ENCODE assay signal across 8 cellular contexts in the genomic region with DNA sequence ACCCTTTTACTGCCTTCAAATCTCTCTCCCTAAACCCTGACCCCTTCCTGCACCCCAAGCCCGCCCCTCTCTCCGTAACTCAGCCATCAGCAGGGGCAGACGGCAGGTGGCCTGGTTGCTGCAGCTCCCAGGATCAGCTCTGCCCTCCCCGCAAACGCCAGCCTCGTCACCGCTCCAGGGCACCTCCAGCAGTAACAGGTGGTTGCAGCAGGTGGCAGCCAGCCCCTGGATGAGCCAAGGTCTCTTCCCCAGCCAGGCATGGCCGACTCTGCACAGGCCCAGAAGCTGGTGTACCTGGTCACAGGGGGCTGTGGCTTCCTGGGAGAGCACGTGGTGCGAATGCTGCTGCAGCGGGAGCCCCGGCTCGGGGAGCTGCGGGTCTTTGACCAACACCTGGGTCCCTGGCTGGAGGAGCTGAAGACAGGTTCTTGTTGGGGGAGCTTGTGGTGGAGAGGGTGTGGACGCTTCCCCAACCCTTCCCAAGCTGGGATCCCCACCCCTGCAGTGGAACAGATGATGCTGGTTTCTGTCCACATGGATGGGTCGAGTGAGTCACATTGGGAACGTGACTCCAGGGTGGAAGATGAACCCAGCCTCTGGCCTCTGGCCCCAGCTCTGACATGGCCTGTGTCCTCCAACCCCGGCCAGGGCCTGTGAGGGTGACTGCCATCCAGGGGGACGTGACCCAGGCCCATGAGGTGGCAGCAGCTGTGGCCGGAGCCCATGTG. TPM values are rescaled to one million over a fixed set of nuclear protein-coding genes. Genes with fewer than 3 reads are reported as not detected.
DNase-seq lines count a peak whose midpoint lies in the region; ATAC-seq and TF ChIP-seq lines count a peak whose summit lies in the region.

No MANE protein-coding gene starts in this region.

- DNase-seq in M059J (ENCODE audit: low read depth) (peak; percentile 61), stromal cell of bone marrow (ENCODE audit: low read depth) (peak; percentile 54), head of caudate nucleus (no peak), GM20000 (ENCODE audit: low spot score) (no peak)
- no peak for DNase-seq in activated CD8-positive, alpha-beta T cell treated with anti-CD3 and anti-CD28 coated beads for 36 hours

- H3K9ac ChIP-seq in iPS-18a (ENCODE audit: low read length), result no peak overlapping the region

- peak; percentile 23 for ATAC-seq in activated CD8-positive, alpha-beta T cell treated with anti-CD3 and anti-CD28 coated beads for 36 hours
- no peak for ATAC-seq in GM18519 (IDR thresholded peaks at IDR 0.05; ENCODE audit: low FRiP score, unreplicated experiment)

- H3K4me3 Mint-ChIP-seq in activated CD8-positive, alpha-beta T cell treated with anti-CD3 and anti-CD28 coated beads for 36 hours, result no peak overlapping the region

- peaks cover 3% of the 10 kb centered on the region for H3K36me3 Mint-ChIP-seq in activated CD8-positive, alpha-beta T cell treated with anti-CD3 and anti-CD28 coated beads for 36 hours (ENCODE audit: low read depth)

- POLR2A ChIA-PET in activated CD8-positive, alpha-beta T cell treated with anti-CD3 and anti-CD28 coated beads for 36 hours (lab: Charles Lee), result interaction anchor here (0.6 to 1.2 kb wide), 4 partner anchors 9 to 888 kb away, joined by 3 read pairs; a partner anchor contains a TSS

- H3K27me3 ChIP-seq in iPS-18a (ENCODE audit: control insufficient read depth, insufficient read depth, low read length), result no peaks in the 10 kb centered on the region

- H3K36me3 ChIP-seq in iPS-18a (ENCODE audit: control insufficient read depth, low read depth, low read length), result peaks cover 29% of the 10 kb centered on the region

- no peaks in the 10 kb centered on the region for H3K9me3 ChIP-seq in iPS-18a (ENCODE audit: control insufficient read depth, low read depth, low read length)

- H3K27me3 Mint-ChIP-seq in activated CD8-positive, alpha-beta T cell treated with anti-CD3 and anti-CD28 coated beads for 36 hours, result no peaks in the 10 kb centered on the region

- intact Hi-C loops in activated CD8-positive, alpha-beta T cell treated with anti-CD3 and anti-CD28 coated beads for 36 hours (cut with micrococcal nuclease), result no loop called here
- intact Hi-C loops in head of caudate nucleus (cut with DNase I), result loop anchor here (5.0 to 10.0 kb wide), 4 partner anchors 49 to 879 kb away; a partner anchor contains a TSS

- H3K4me3 ChIP-seq in iPS-18a (ENCODE audit: low read length), result peak overlapping the region; percentile 33

- H3K4me1 ChIP-seq in iPS-18a (ENCODE audit: control insufficient read depth, low read depth, low read length), result no peaks in the 10 kb centered on the region

- no peaks in the 10 kb centered on the region for H3K9me3 Mint-ChIP-seq in activated CD8-positive, alpha-beta T cell treated with anti-CD3 and anti-CD28 coated beads for 36 hours

- peak; percentile 53; the same call in 1 of the 2 replicates for TF ChIP-seq CTCF in C4-2B (conservative IDR thresholded peaks at IDR 0.05)
- no peak for TF ChIP-seq CTCF in activated CD8-positive, alpha-beta T cell treated with anti-CD3 and anti-CD28 coated beads for 36 hours (IDR thresholded peaks at IDR 0.05)
- no peak for TF ChIP-seq CTCF in GM20000 (IDR thresholded peaks at IDR 0.05; ENCODE audit: extremely low read depth, missing control alignments)

- CTCF ChIA-PET in activated CD8-positive, alpha-beta T cell treated with anti-CD3 and anti-CD28 coated beads for 36 hours (lab: Charles Lee), result interaction anchor here (0.7 to 3.8 kb wide), 36 partner anchors 8 to 883 kb away, joined by 3 to 23 read pairs (median 4); a partner anchor contains a TSS

- no peaks in the 10 kb centered on the region for H3K4me1 Mint-ChIP-seq in activated CD8-positive, alpha-beta T cell treated with anti-CD3 and anti-CD28 coated beads for 36 hours (ENCODE audit: low read depth)

- H3K27ac Mint-ChIP-seq in activated CD8-positive, alpha-beta T cell treated with anti-CD3 and anti-CD28 coated beads for 36 hours, result no peak overlapping the region

- H3K27ac ChIP-seq in C4-2B (peak overlapping the region; percentile 68), iPS-18a (ENCODE audit: low read length) (no peak overlapping the region)

RNA-seq across cellular contexts. Expression of a gene that starts 0.6 kb away (rescaled TPM):
- total RNA-seq in M059J (2014; rRNA removed; shearing (Covaris generic)), result 7.0 and 8.2 TPM in 2 replicates
- 1 to 10 TPM in 1 of 2 experiments, under 1 TPM in 1; 0.45 to 1.3 TPM for total RNA-seq in activated CD8-positive, alpha-beta T cell treated with anti-CD3 and anti-CD28 coated beads for 36 hours

RNA-seq across cellular contexts. Expression of a gene that starts 24.9 kb away (rescaled TPM):
- total RNA-seq in M059J (2014; rRNA removed; shearing (Covaris generic)), result 0.20 and 0.37 TPM in 2 replicates
- total RNA-seq in activated CD8-positive, alpha-beta T cell treated with anti-CD3 and anti-CD28 coated beads for 36 hours, result 1 to 10 TPM; 1.1 to 1.8 TPM

RNA-seq across cellular contexts. Expression of a gene that starts 28.0 kb away (rescaled TPM):
- total RNA-seq in M059J (2014; rRNA removed; shearing (Covaris generic)), result 1.4 and 3.9 TPM in 2 replicates
- 10 to 100 TPM; 18.0 to 19.2 TPM for total RNA-seq in activated CD8-positive, alpha-beta T cell treated with anti-CD3 and anti-CD28 coated beads for 36 hours

RNA-seq across cellular contexts. Expression of a gene that starts 36.7 kb away (rescaled TPM):
- total RNA-seq in M059J (2014; rRNA removed; shearing (Covaris generic)), result 46.0 and 58.5 TPM in 2 replicates
- total RNA-seq in activated CD8-positive, alpha-beta T cell treated with anti-CD3 and anti-CD28 coated beads for 36 hours, result 10 to 100 TPM in 1 of 2 experiments, 1 to 10 TPM in 1; 7.6 to 10.9 TPM

RNA-seq across cellular contexts. Expression of a gene that starts 47.8 kb away (rescaled TPM):
- 11.7 and 26.7 TPM in 2 replicates for total RNA-seq in M059J (2014; rRNA removed; shearing (Covaris generic))
- 10 to 100 TPM; 25.2 to 27.7 TPM for total RNA-seq in activated CD8-positive, alpha-beta T cell treated with anti-CD3 and anti-CD28 coated beads for 36 hours

Comparison
In these comparisons a context has a peak if more than half of its experiments do, and no peak if none do; other contexts are left out.
1. DNase-seq: peak in M059J (single experiment) and stromal cell of bone marrow (single experiment); none in activated CD8-positive, alpha-beta T cell treated with anti-CD3 and anti-CD28 coated beads for 36 hours (single experiment), head of caudate nucleus (0 of 42) and GM20000 (single experiment).